In the genomic region with DNA sequence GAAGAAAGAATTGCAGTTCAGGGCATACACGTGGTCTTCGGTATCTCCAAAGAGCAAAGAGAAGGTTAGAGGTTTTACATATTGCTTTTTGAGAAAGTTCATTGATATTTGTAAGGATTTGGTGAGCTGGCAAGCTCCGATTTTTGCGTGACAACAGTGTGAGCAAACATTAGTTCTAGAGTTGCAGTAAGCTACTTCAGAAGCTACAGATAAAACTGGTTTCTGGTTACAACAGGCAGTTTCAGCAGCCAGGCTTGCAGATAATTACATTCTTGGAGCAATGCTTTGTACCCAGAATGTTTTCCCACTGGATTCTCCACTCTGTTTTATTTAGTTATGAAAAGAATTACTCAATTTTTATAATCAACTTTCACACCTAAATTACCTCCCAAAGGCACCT, we compare ENCODE assay signal across 10 cellular contexts. TPM values are rescaled to one million over a fixed set of nuclear protein-coding genes. Genes with fewer than 3 reads are reported as not detected.
A peak's percentile ranks its signal among the peaks of the same experiment; 100 is the strongest.
DNase-seq lines count a peak whose midpoint lies in the region; TF ChIP-seq lines count a peak whose summit lies in the region.
"Had no signal": no experiment of that assay in that cellular context is flagged by ENCODE, and none has a peak within 500 bp of the region (broad histone marks: within the 10 kb centered on the region; RNA-seq: fewer than 3 reads in every experiment).

No MANE protein-coding gene starts in this region.

- 0 out of 2 replicates have a peak, but pooled peaks cover 3% of the 10 kb centered on the region for H3K9me3 ChIP-seq in Caco-2

- H3K9me3 Mint-ChIP-seq in Caco-2 (ENCODE audit: unreplicated experiment) = peaks cover 10% of the 10 kb centered on the region
- no peaks in the 10 kb centered on the region for H3K9me3 Mint-ChIP-seq in chondrocyte (ENCODE audit: low read depth)
- peaks cover 29% of the 10 kb centered on the region for H3K9me3 Mint-ChIP-seq in nephron progenitor cell
- no peaks in the 10 kb centered on the region for H3K9me3 Mint-ChIP-seq in T-helper 2 cell treated with Interferon-gamma antibody and Interleukin-4, amounts not matched to agents 5 μg/mL and 100 μg/mL, for 36 hours
- H3K9me3 Mint-ChIP-seq: activated T-helper 17 cell treated with anti-CD3 and anti-CD28 coated beads, Interleukin-2, amount 50 U/mL, for 72 hours had no signal

- TF ChIP-seq CTCF in Caco-2 (IDR thresholded peaks at IDR 0.05; ENCODE audit: insufficient read depth in 1 of 2, low read depth in 1 of 2, low read length in 1 of 2, severe bottlenecking in 1 of 2, unreplicated experiment in 1 of 2) = no peak
- no peak for TF ChIP-seq CTCF in chondrocyte (IDR thresholded peaks at IDR 0.05)
- no peak for TF ChIP-seq CTCF in nephron progenitor cell (IDR thresholded peaks at IDR 0.05)

- H3K27ac Mint-ChIP-seq in Caco-2 (ENCODE audit: unreplicated experiment) = peak overlapping the region; percentile 68
- peak overlapping the region; percentile 52 for H3K27ac Mint-ChIP-seq in chondrocyte (ENCODE audit: unreplicated experiment)
- H3K27ac Mint-ChIP-seq in nephron progenitor cell = peak overlapping the region; percentile 21
- H3K27ac Mint-ChIP-seq in T-helper 2 cell treated with Interferon-gamma antibody and Interleukin-4, amounts not matched to agents 5 μg/mL and 100 μg/mL, for 36 hours = no peak overlapping the region
- H3K27ac Mint-ChIP-seq: activated T-helper 17 cell treated with anti-CD3 and anti-CD28 coated beads, Interleukin-2, amount 50 U/mL, for 72 hours had no signal

- H3K4me1 Mint-ChIP-seq in Caco-2 (ENCODE audit: low read depth, unreplicated experiment) = peaks cover 13% of the 10 kb centered on the region
- peaks cover 13% of the 10 kb centered on the region for H3K4me1 Mint-ChIP-seq in chondrocyte (ENCODE audit: low read depth)
- peaks cover 15% of the 10 kb centered on the region for H3K4me1 Mint-ChIP-seq in nephron progenitor cell
- peaks cover 2% of the 10 kb centered on the region for H3K4me1 Mint-ChIP-seq in T-helper 2 cell treated with Interferon-gamma antibody and Interleukin-4, amounts not matched to agents 5 μg/mL and 100 μg/mL, for 36 hours (ENCODE audit: low read depth)
- H3K4me1 Mint-ChIP-seq: activated T-helper 17 cell treated with anti-CD3 and anti-CD28 coated beads, Interleukin-2, amount 50 U/mL, for 72 hours had no signal

- DNase-seq in Caco-2 (no peak), NCI-H2029 (lab: John Stamatoyannopoulos, UW) (peak; percentile 80), chondrocyte (ENCODE audit: low spot score) (no peak), nephron progenitor cell (no peak), DMS114 treated with DMSO at 0.1 percent for 48 hours (lab: John Stamatoyannopoulos, UW; ENCODE audit: unreplicated experiment) (no peak), HuH-7 (ENCODE audit: low spot score) (no peak), NCI-H82 (lab: John Stamatoyannopoulos, UW) (no peak)
- DNase-seq in T-helper 2 cell treated with Interferon-gamma antibody and Interleukin-4, amounts not matched to agents 5 μg/mL and 100 μg/mL, for 36 hours (ENCODE audit: low spot score) = no peak
- DNase-seq: T-helper 2 cell had no signal

- CTCF ChIA-PET in Caco-2 (lab: Charles Lee) = no interaction called here

- H3K4me3 Mint-ChIP-seq in Caco-2 (ENCODE audit: unreplicated experiment) (no peak overlapping the region), chondrocyte (ENCODE audit: unreplicated experiment) (no peak overlapping the region), nephron progenitor cell (no peak overlapping the region)
- no peak overlapping the region for H3K4me3 Mint-ChIP-seq in T-helper 2 cell treated with Interferon-gamma antibody and Interleukin-4, amounts not matched to agents 5 μg/mL and 100 μg/mL, for 36 hours
- H3K4me3 Mint-ChIP-seq: activated T-helper 17 cell treated with anti-CD3 and anti-CD28 coated beads, Interleukin-2, amount 50 U/mL, for 72 hours had no signal

- intact Hi-C loops in Caco-2 (cut with micrococcal nuclease; ENCODE audit: unreplicated experiment) = loop anchor here (1.0 to 10.0 kb wide), 2 partner anchors 11 to 127 kb away; no protein-coding TSS in a partner anchor

- POLR2A ChIA-PET in Caco-2 (lab: Charles Lee) = no interaction called here

- no peak overlapping the region for H3K4me3 ChIP-seq in Caco-2 (ENCODE audit: low read depth, low read length)

- H3K27me3 Mint-ChIP-seq in Caco-2 (ENCODE audit: insufficient read depth, unreplicated experiment) (no peaks in the 10 kb centered on the region), chondrocyte (ENCODE audit: low read depth) (no peaks in the 10 kb centered on the region), nephron progenitor cell (ENCODE audit: low read depth, poor library complexity) (peaks cover 3% of the 10 kb centered on the region)
- peaks cover 11% of the 10 kb centered on the region for H3K27me3 Mint-ChIP-seq in T-helper 2 cell treated with Interferon-gamma antibody and Interleukin-4, amounts not matched to agents 5 μg/mL and 100 μg/mL, for 36 hours (ENCODE audit: low read depth)

- H3K36me3 Mint-ChIP-seq in Caco-2 (ENCODE audit: insufficient read depth, unreplicated experiment) (no peaks in the 10 kb centered on the region), chondrocyte (ENCODE audit: low read depth) (no peaks in the 10 kb centered on the region), nephron progenitor cell (ENCODE audit: low read depth) (peaks cover 14% of the 10 kb centered on the region)
- no peaks in the 10 kb centered on the region for H3K36me3 Mint-ChIP-seq in T-helper 2 cell treated with Interferon-gamma antibody and Interleukin-4, amounts not matched to agents 5 μg/mL and 100 μg/mL, for 36 hours (ENCODE audit: low read depth)

- H3K4me1 ChIP-seq in Caco-2 = peaks cover 50% of the 10 kb centered on the region

- BruUV-seq in Caco-2 (replicated peaks; lab: Mats Ljungman, UMichigan) = no TSS peak

- H3K36me3 ChIP-seq in Caco-2 (ENCODE audit: control insufficient read depth, insufficient read depth, low read length) = no peaks in the 10 kb centered on the region

- no peaks in the 10 kb centered on the region for H3K27me3 ChIP-seq in Caco-2 (replicated peaks; ENCODE audit: control insufficient read depth, insufficient read depth, low read length)

RNA-seq across cellular contexts. Expression of gene KLRK1, which starts 28.2 kb away (rescaled TPM):
- total RNA-seq in Caco-2 (2022) = 0.18 and 0.28 TPM in 2 replicates
- total RNA-seq in chondrocyte = not detected in 3 replicates

RNA-seq across cellular contexts. Expression of gene KLRC4, which starts 47.9 kb away (rescaled TPM):
- total RNA-seq in Caco-2 (2022) (not detected in 2 replicates), chondrocyte (not detected in 3 replicates)
- total RNA-seq: activated T-helper 17 cell treated with anti-CD3 and anti-CD28 coated beads, Interleukin-2, amount 50 U/mL, for 72 hours had no signal

RNA-seq across cellular contexts. Expression of gene KLRD1, which starts 54.0 kb away (rescaled TPM):
- total RNA-seq in Caco-2 (2022) (0.05 and 0.23 TPM in 2 replicates), chondrocyte (0.21 to 0.46 TPM (median 0.22 TPM) in 3 replicates)

RNA-seq across cellular contexts. Expression of gene KLRC3, which starts 58.8 kb away (rescaled TPM):
- total RNA-seq in Caco-2 (2022) (not detected in 2 replicates), chondrocyte (not detected in 3 replicates)
- total RNA-seq: activated T-helper 17 cell treated with anti-CD3 and anti-CD28 coated beads, Interleukin-2, amount 50 U/mL, for 72 hours had no signal
